In the genomic region with DNA sequence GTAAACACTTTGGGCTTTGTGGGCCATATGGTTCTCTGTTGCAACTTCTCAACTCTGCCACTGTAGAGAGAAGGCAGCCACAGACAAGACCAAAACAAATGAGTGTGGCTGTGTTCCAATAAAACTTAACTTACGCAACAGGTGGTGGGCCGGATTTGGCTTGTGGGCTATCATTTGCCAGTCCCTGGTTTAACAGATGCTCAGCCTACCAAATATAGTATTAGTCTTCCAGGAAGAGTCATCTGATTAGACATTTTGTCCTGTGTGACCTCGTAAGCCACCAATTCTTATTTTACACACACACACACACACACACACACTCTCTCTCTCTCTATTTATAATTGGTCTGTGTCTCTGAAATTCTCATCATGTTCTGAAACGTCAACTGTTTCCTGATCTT, we compare ENCODE assay signal across 7 cellular contexts.
DNase-seq lines count a peak whose midpoint lies in the region; ATAC-seq lines count a peak whose summit lies in the region.

No MANE protein-coding gene starts in this region.

- ATAC-seq in HG02885 (IDR thresholded peaks at IDR 0.05; ENCODE audit: poor library complexity, unreplicated experiment) (peak; percentile 53), HG03025 (IDR thresholded peaks at IDR 0.05; ENCODE audit: low FRiP score, unreplicated experiment) (no peak), GM18873 (IDR thresholded peaks at IDR 0.05; ENCODE audit: low FRiP score, unreplicated experiment) (no peak)

- H3K4me3 ChIP-seq in SJCRH30: no peak overlapping the region

- DNase-seq in SJCRH30 (peak; percentile 43 to 77), globus pallidus (ENCODE audit: low spot score) (peak; percentile 63), G401 (ENCODE audit: low spot score) (no peak)
- DNase-seq in stimulated activated CD8-positive, alpha-beta memory T cell treated with anti-CD3 and anti-CD28 coated beads, Interleukin-4, amount 100 ng/mL, for 48 hours: peak; percentile 46

- no peak overlapping the region for H3K27ac ChIP-seq in SJCRH30

- no peaks in the 10 kb centered on the region for H3K9me3 ChIP-seq in SJCRH30 (replicated peaks)

- H3K4me1 ChIP-seq in SJCRH30: peaks cover 13% of the 10 kb centered on the region

- H3K27me3 ChIP-seq in SJCRH30: no peaks in the 10 kb centered on the region

- in situ Hi-C loops in G401 (cut with HindIII; ENCODE audit: low sequenced_read_pairs): no loop called here

- no peaks in the 10 kb centered on the region for H3K36me3 ChIP-seq in SJCRH30
